In genomic region chr6:90403489-90404381, GRCh38 we compare ENCODE assay signal across 8 cellular contexts.
DNase-seq lines count a peak whose midpoint lies in the region; FAIRE-seq and TF ChIP-seq lines count a peak whose summit lies in the region.

No MANE protein-coding gene starts in this region.

- H3F3A ChIP-seq in GM23248 (ENCODE audit: insufficient read depth) = no peaks in the 10 kb centered on the region

- in situ Hi-C loops in GM23248 (cut with MboI) = no loop called here

- WGBS in GM23248 (ENCODE audit: low coverage in 1 of 2, low lambda C conversion rate in 2 of 2, missing lambda C conversion rate in 2 of 2), 2 experiments = 56% methylated on average over 18 of the region's 18 CpGs
- 68% methylated on average over 18 of the region's 18 CpGs; no CpG with 5 or more reads in 1 of the 2 experiments for WGBS in H1 (ENCODE audit: extremely low coverage in 1 of 2, insufficient coverage in 1 of 2, insufficient read length in 1 of 2, insufficient replicate concordance in 2 of 2, low coverage in 1 of 2, low lambda C conversion rate in 2 of 2, missing lambda C conversion rate in 1 of 2), 2 experiments

- peak; percentile 36 for FAIRE-seq in H1 (lab: Jason Lieb, UNC)

- peak overlapping the region; percentile 67; the same call in 1 of the 2 replicates for H2BK20ac ChIP-seq in H1 (ENCODE audit: low read length)

- H3K9me3 ChIP-seq in GM23248 (ENCODE audit: low read depth) (no peaks in the 10 kb centered on the region), H1 (ENCODE audit: insufficient read depth in 2 of 2, low read depth in 1 of 2, low read length in 1 of 2) (no peaks in the 10 kb centered on the region; a peak in 1 of 4 replicates)
- H3K9me3 ChIP-seq in effector memory CD4-positive, alpha-beta T cell (ENCODE audit: control insufficient read depth, low read length) = no peaks in the 10 kb centered on the region

- CTCF ChIA-PET in H1 (lab: Charles Lee; ENCODE audit: partially characterized antibody) = interaction anchor here (0.6 to 9.1 kb wide), 14 partner anchors 10 to 1179 kb away, joined by 3 to 90 read pairs (median 3); no protein-coding TSS in a partner anchor

- H2AFZ ChIP-seq in GM23248 = no peak overlapping the region
- peak overlapping the region; percentile 76 for H2AFZ ChIP-seq in H1 (ENCODE audit: low read length)

- no peak for TF ChIP-seq POLR2A in H1 (IDR thresholded peaks at IDR 0.05; ENCODE audit: control extremely low read depth in 1 of 2, low read depth in 2 of 2, low read length in 2 of 2)

- H3K4me1 ChIP-seq in GM23248 (ENCODE audit: insufficient read depth) = no peaks in the 10 kb centered on the region
- H3K4me1 ChIP-seq in H1 (replicated peaks in 1 of 4; ENCODE audit: control insufficient read depth in 3 of 4, insufficient read depth in 4 of 4, low read length in 3 of 4) = peaks cover 0 to 10% (median 7%) of the 10 kb centered on the region in 4 experiments; a peak in 6 of 7 replicates
- peaks cover 28% of the 10 kb centered on the region for H3K4me1 ChIP-seq in effector memory CD4-positive, alpha-beta T cell (ENCODE audit: control insufficient read depth, insufficient read depth, low read length, poor library complexity, severe bottlenecking)

- TF ChIP-seq CTCF in H1 (IDR thresholded peaks at IDR 0.05; ENCODE audit: control extremely low read depth in 1 of 3, insufficient read depth in 1 of 3, low read depth in 1 of 3, low read length in 3 of 3) (no peak), nephron (IDR thresholded peaks at IDR 0.05; ENCODE audit: unreplicated experiment in 3 of 3) (no peak), CD14-positive monocyte (IDR thresholded peaks at IDR 0.05) (no peak)

- no peak for TF ChIP-seq EP300 in H1 (IDR thresholded peaks at IDR 0.05; ENCODE audit: borderline replicate concordance in 1 of 2, low read depth in 2 of 2, low read length in 2 of 2)

- H3K56ac ChIP-seq in H1 (replicated peaks; ENCODE audit: insufficient read length, low read depth, low read length) = no peak overlapping the region

- TF ChIP-seq RAD21 in H1 (IDR thresholded peaks at IDR 0.05 in 1 of 2, conservative IDR thresholded peaks at IDR 0.05 in 1 of 2; ENCODE audit: low read depth in 2 of 2, low read length in 2 of 2) = no peak

- no peak overlapping the region for H4K5ac ChIP-seq in H1 (ENCODE audit: insufficient read length, low read depth, low read length)

- intact Hi-C loops in CD14-positive monocyte (cut with micrococcal nuclease) = no loop called here

- peak overlapping the region; percentile 53 for H2BK12ac ChIP-seq in H1 (ENCODE audit: low read depth, low read length)

- H3K27me3 ChIP-seq in GM23248 (replicated peaks; ENCODE audit: insufficient read depth) = peaks cover 27% of the 10 kb centered on the region
- no peaks in the 10 kb centered on the region for H3K27me3 ChIP-seq in H1 (replicated peaks in 1 of 4; ENCODE audit: control insufficient read depth in 3 of 4, extremely low read depth in 1 of 4, insufficient read depth in 3 of 4, low read length in 3 of 4)
- H3K27me3 ChIP-seq in effector memory CD4-positive, alpha-beta T cell (replicated peaks; ENCODE audit: control insufficient read depth, insufficient read depth, low read length, poor library complexity, severe bottlenecking) = no peaks in the 10 kb centered on the region

- H3K36me3 Mint-ChIP-seq in nephron (ENCODE audit: low read depth) (no peaks in the 10 kb centered on the region), CD14-positive monocyte (no peaks in the 10 kb centered on the region)

- H3K9me3 Mint-ChIP-seq in nephron (peaks cover 3% of the 10 kb centered on the region), CD14-positive monocyte (peaks cover 0 to 2% (median 0%) of the 10 kb centered on the region in 7 donors)

- H2BK15ac ChIP-seq in H1 (ENCODE audit: low read length) = no peak overlapping the region; the same call in 1 of the 2 replicates

- no peaks in the 10 kb centered on the region for H4K20me1 ChIP-seq in GM23248 (ENCODE audit: insufficient read depth)
- no peaks in the 10 kb centered on the region for H4K20me1 ChIP-seq in H1 (replicated peaks in 1 of 2; ENCODE audit: control insufficient read depth in 1 of 2, insufficient read depth in 2 of 2, low read length in 2 of 2)

- no peak overlapping the region for H3K23ac ChIP-seq in H1 (ENCODE audit: insufficient read length)

- peak overlapping the region; percentile 26 to 67 (median 47) for H3K27ac Mint-ChIP-seq in nephron
- H3K27ac Mint-ChIP-seq in CD14-positive monocyte = peak overlapping the region in 1 of 7 donors; percentile 34

- H3K79me1 ChIP-seq in H1 (ENCODE audit: low read depth, low read length) = no peaks in the 10 kb centered on the region

- H3K79me2 ChIP-seq in GM23248 (ENCODE audit: insufficient read depth) (no peaks in the 10 kb centered on the region), H1 (ENCODE audit: control insufficient read depth in 1 of 2, insufficient read depth in 2 of 2, low read length in 2 of 2) (no peaks in the 10 kb centered on the region)

- H4K91ac ChIP-seq in H1 (replicated peaks; ENCODE audit: insufficient read length, low read length) = peak overlapping the region; percentile 11

- POLR2A ChIA-PET in H1 (lab: Charles Lee; ENCODE audit: partially characterized antibody) = no interaction called here

- peak overlapping the region; percentile 60; the same call in 1 of the 2 replicates for H3K18ac ChIP-seq in H1 (ENCODE audit: extremely low read depth, low read length)

- peak overlapping the region; percentile 19 for H2BK120ac ChIP-seq in H1 (replicated peaks; ENCODE audit: low read depth, low read length)

- H3K27ac ChIP-seq in GM23248 (no peak overlapping the region), H1 (ENCODE audit: low read depth, low read length) (no peak overlapping the region)
- no peak overlapping the region for H3K27ac ChIP-seq in effector memory CD4-positive, alpha-beta T cell (ENCODE audit: insufficient read depth, low read length, poor library complexity, severe bottlenecking)

- no peaks in the 10 kb centered on the region for H3K23me2 ChIP-seq in H1 (ENCODE audit: low read depth, low read length)

- H4K8ac ChIP-seq in H1 (ENCODE audit: extremely low read depth, insufficient read depth, low read length) = no peak overlapping the region

- DNase-seq in GM23248 = peak; percentile 15
- peak; percentile 88 for DNase-seq in OCI-M1 (lab: John Stamatoyannopoulos, UW)
- peak in 1 of 2 experiments; percentile 54 for DNase-seq in H1 (ENCODE audit: low read depth in 1 of 2, low spot score in 2 of 2)
- DNase-seq in effector memory CD4-positive, alpha-beta T cell = no peak
- DNase-seq in CD14-positive monocyte (ENCODE audit: low spot score) = no peak
- DNase-seq in DMS79 treated with DMSO at 0.1 percent for 48 hours (lab: John Stamatoyannopoulos, UW) = no peak
- DNase-seq in stimulated activated CD4-positive, alpha-beta T cell treated with anti-CD3 and anti-CD28 coated beads, Interleukin-2, amount 100 ng/mL, for 24 hours = no peak

- peaks cover 31% of the 10 kb centered on the region for H3K27me3 Mint-ChIP-seq in nephron (ENCODE audit: low read depth)
- H3K27me3 Mint-ChIP-seq in CD14-positive monocyte (ENCODE audit: low read depth in 3 of 3) = peaks cover 0 to 2% (median 0%) of the 10 kb centered on the region in 3 donors

- H3K9ac ChIP-seq in GM23248 (no peak overlapping the region), H1 (replicated peaks in 1 of 4; ENCODE audit: extremely low read depth in 1 of 4, low read depth in 3 of 4, low read length in 3 of 4) (no peak overlapping the region)

- peak overlapping the region in 2 of 3 experiments; percentile 1 to 51 for H3K4me3 Mint-ChIP-seq in nephron
- no peak overlapping the region for H3K4me3 Mint-ChIP-seq in CD14-positive monocyte

- H2AK5ac ChIP-seq in H1 (ENCODE audit: low read depth, low read length) = peak overlapping the region; percentile 54; the same call in 1 of the 2 replicates

- no peaks in the 10 kb centered on the region for H3K9me2 ChIP-seq in GM23248 (ENCODE audit: insufficient read depth)

- H2BK5ac ChIP-seq in H1 (ENCODE audit: low read depth, low read length) = peak overlapping the region; percentile 62; the same call in 1 of the 2 replicates

- no peak overlapping the region for H3K4me3 ChIP-seq in GM23248
- no peak overlapping the region for H3K4me3 ChIP-seq in H1 (ENCODE audit: extremely low read depth in 1 of 4, insufficient read depth in 2 of 4, low read depth in 3 of 4, low read length in 4 of 4)
- H3K4me3 ChIP-seq in effector memory CD4-positive, alpha-beta T cell (ENCODE audit: insufficient read depth, low read depth, low read length, poor library complexity, severe bottlenecking) = no peak overlapping the region

- H3K4me2 ChIP-seq in GM23248 (ENCODE audit: unreplicated experiment) (no peak overlapping the region), H1 (ENCODE audit: insufficient read depth in 1 of 2, low read depth in 2 of 2, low read length in 2 of 2) (peak overlapping the region in 1 of 2 experiments; percentile 69; a peak in 2 of 4 replicates)

- H3K4me1 Mint-ChIP-seq in nephron (peaks cover 36% of the 10 kb centered on the region), CD14-positive monocyte (peaks cover 5% of the 10 kb centered on the region)

- no peak overlapping the region for H3K14ac ChIP-seq in H1 (ENCODE audit: insufficient read length)

- no peak overlapping the region for H3K4ac ChIP-seq in H1 (replicated peaks; ENCODE audit: insufficient read length, low read depth, low read length)

- H3K36me3 ChIP-seq in GM23248 (ENCODE audit: low read depth) (no peaks in the 10 kb centered on the region), H1 (ENCODE audit: control insufficient read depth in 2 of 4, insufficient read depth in 4 of 4, low read length in 3 of 4) (no peaks in the 10 kb centered on the region)
- H3K36me3 ChIP-seq in effector memory CD4-positive, alpha-beta T cell (ENCODE audit: control insufficient read depth, insufficient read depth, low read length) = no peaks in the 10 kb centered on the region

TF ChIP-seq in H1, 55 proteins besides CTCF, POLR2A, EP300 and RAD21 (continues in another document):
- TF ChIP-seq JUN (IDR thresholded peaks at IDR 0.05; ENCODE audit: low read depth, low read length) = no peak
- peak; percentile 20 for TF ChIP-seq ASH2L (IDR thresholded peaks at IDR 0.05; ENCODE audit: low read length)
- TF ChIP-seq CREB1 (IDR thresholded peaks at IDR 0.05) = no peak
- no peak for TF ChIP-seq KDM5A (IDR thresholded peaks at IDR 0.05; ENCODE audit: low read length)
- peak; percentile 51; the same call in 1 of the 2 replicates for TF ChIP-seq CEBPB (IDR thresholded peaks at IDR 0.05; ENCODE audit: low read depth, low read length)
- TF ChIP-seq GABPA (IDR thresholded peaks at IDR 0.05; ENCODE audit: borderline replicate concordance, insufficient read depth, low read length) = no peak

Comparison
In these comparisons a context has a peak if more than half of its experiments do, and no peak if none do; other contexts are left out.
1. DNase-seq: peak in GM23248 (single experiment) and OCI-M1 (single experiment); none in effector memory CD4-positive, alpha-beta T cell (0 of 3), CD14-positive monocyte (single experiment), DMS79 treated with DMSO at 0.1 percent for 48 hours (single experiment) and stimulated activated CD4-positive, alpha-beta T cell treated with anti-CD3 and anti-CD28 coated beads, Interleukin-2, amount 100 ng/mL, for 24 hours (0 of 2).
2. H3K4me3 Mint-ChIP-seq: peak in nephron (2 of 3); none in CD14-positive monocyte (0 of 2).